ENCODE assay signal across 16 cellular contexts in genomic region chr11:108758458-108758857, GRCh38.
"Had no signal": no experiment of that assay in that cellular context is flagged by ENCODE, and none has a peak within 500 bp of the region (broad histone marks: within the 10 kb centered on the region; RNA-seq: fewer than 3 reads in every experiment).

No MANE protein-coding gene starts in this region.

- H3K27ac ChIP-seq: left ventricle myocardium inferior, right atrium auricular region, suprapubic skin, VCaP had no signal

- ATAC-seq: activated CD4-positive, alpha-beta T cell treated with anti-CD3 and anti-CD28 coated beads for 36 hours; activated CD8-positive, alpha-beta memory T cell treated with anti-CD3 and anti-CD28 coated beads, Interleukin-2, amount 10 ng/mL, durations not matched to agents 7 days and 5 days; natural killer cell had no signal

- H3K27me3 Mint-ChIP-seq: activated CD4-positive, alpha-beta memory T cell treated with anti-CD3 and anti-CD28 coated beads for 36 hours; activated CD4-positive, alpha-beta T cell treated with anti-CD3 and anti-CD28 coated beads for 36 hours; activated CD8-positive, alpha-beta memory T cell treated with anti-CD3 and anti-CD28 coated beads, Interleukin-2, amount 10 ng/mL, durations not matched to agents 7 days and 5 days; activated naive CD4-positive, alpha-beta T cell treated with anti-CD3 and anti-CD28 coated beads, Interleukin-2, amount 50 U/mL, for 24 hours; stimulated activated naive CD8-positive, alpha-beta T cell treated with anti-CD3 and anti-CD28 coated beads, Interleukin-15, Interleukin-2, amounts not matched to agents 100 ng/mL and 50 ng/mL, for 24 hours; type B pancreatic cell had no signal

- H3K36me3 ChIP-seq: left ventricle myocardium inferior, right atrium auricular region, suprapubic skin had no signal

- H3K27ac Mint-ChIP-seq: activated CD4-positive, alpha-beta memory T cell treated with anti-CD3 and anti-CD28 coated beads for 36 hours; activated CD4-positive, alpha-beta T cell treated with anti-CD3 and anti-CD28 coated beads for 36 hours; activated CD8-positive, alpha-beta memory T cell treated with anti-CD3 and anti-CD28 coated beads, Interleukin-2, amount 10 ng/mL, durations not matched to agents 7 days and 5 days; activated naive CD4-positive, alpha-beta T cell treated with anti-CD3 and anti-CD28 coated beads, Interleukin-2, amount 50 U/mL, for 24 hours; natural killer cell; stimulated activated naive CD8-positive, alpha-beta T cell treated with anti-CD3 and anti-CD28 coated beads, Interleukin-15, Interleukin-2, amounts not matched to agents 100 ng/mL and 50 ng/mL, for 24 hours; type B pancreatic cell had no signal

- H3K27me3 ChIP-seq: right atrium auricular region, suprapubic skin had no signal

- H3K9me3 Mint-ChIP-seq: activated CD4-positive, alpha-beta memory T cell treated with anti-CD3 and anti-CD28 coated beads for 36 hours; natural killer cell; stimulated activated naive CD8-positive, alpha-beta T cell treated with anti-CD3 and anti-CD28 coated beads, Interleukin-15, Interleukin-2, amounts not matched to agents 100 ng/mL and 50 ng/mL, for 24 hours; type B pancreatic cell had no signal

- DNase-seq: activated CD4-positive, alpha-beta memory T cell treated with anti-CD3 and anti-CD28 coated beads for 36 hours; activated CD4-positive, alpha-beta T cell treated with anti-CD3 and anti-CD28 coated beads for 36 hours; activated CD8-positive, alpha-beta memory T cell treated with anti-CD3 and anti-CD28 coated beads, Interleukin-2, amount 10 ng/mL, durations not matched to agents 7 days and 5 days; activated effector memory CD4-positive, alpha-beta T cell treated with Interleukin-2 at 50 U/mL for 16 hours; activated T-cell treated with anti-CD3 and anti-CD28 coated beads, Interleukin-2, amount 50 U/mL, for 1 hour; amniotic stem cell; left ventricle myocardium inferior; mesenchymal stem cell; natural killer cell; posterior cingulate gyrus had no signal

- H3K36me3 Mint-ChIP-seq: activated CD4-positive, alpha-beta memory T cell treated with anti-CD3 and anti-CD28 coated beads for 36 hours; natural killer cell; type B pancreatic cell had no signal

- H3K9me3 ChIP-seq: left ventricle myocardium inferior, right atrium auricular region, suprapubic skin had no signal

- H3K4me3 Mint-ChIP-seq: activated CD4-positive, alpha-beta memory T cell treated with anti-CD3 and anti-CD28 coated beads for 36 hours; activated CD4-positive, alpha-beta T cell treated with anti-CD3 and anti-CD28 coated beads for 36 hours; activated CD8-positive, alpha-beta memory T cell treated with anti-CD3 and anti-CD28 coated beads, Interleukin-2, amount 10 ng/mL, durations not matched to agents 7 days and 5 days; activated naive CD4-positive, alpha-beta T cell treated with anti-CD3 and anti-CD28 coated beads, Interleukin-2, amount 50 U/mL, for 24 hours; natural killer cell; stimulated activated naive CD8-positive, alpha-beta T cell treated with anti-CD3 and anti-CD28 coated beads, Interleukin-15, Interleukin-2, amounts not matched to agents 100 ng/mL and 50 ng/mL, for 24 hours; type B pancreatic cell had no signal

- H3K4me3 ChIP-seq: left ventricle myocardium inferior, right atrium auricular region, suprapubic skin had no signal
